8 cellular contexts compared by ENCODE assay signal in the genomic region with DNA sequence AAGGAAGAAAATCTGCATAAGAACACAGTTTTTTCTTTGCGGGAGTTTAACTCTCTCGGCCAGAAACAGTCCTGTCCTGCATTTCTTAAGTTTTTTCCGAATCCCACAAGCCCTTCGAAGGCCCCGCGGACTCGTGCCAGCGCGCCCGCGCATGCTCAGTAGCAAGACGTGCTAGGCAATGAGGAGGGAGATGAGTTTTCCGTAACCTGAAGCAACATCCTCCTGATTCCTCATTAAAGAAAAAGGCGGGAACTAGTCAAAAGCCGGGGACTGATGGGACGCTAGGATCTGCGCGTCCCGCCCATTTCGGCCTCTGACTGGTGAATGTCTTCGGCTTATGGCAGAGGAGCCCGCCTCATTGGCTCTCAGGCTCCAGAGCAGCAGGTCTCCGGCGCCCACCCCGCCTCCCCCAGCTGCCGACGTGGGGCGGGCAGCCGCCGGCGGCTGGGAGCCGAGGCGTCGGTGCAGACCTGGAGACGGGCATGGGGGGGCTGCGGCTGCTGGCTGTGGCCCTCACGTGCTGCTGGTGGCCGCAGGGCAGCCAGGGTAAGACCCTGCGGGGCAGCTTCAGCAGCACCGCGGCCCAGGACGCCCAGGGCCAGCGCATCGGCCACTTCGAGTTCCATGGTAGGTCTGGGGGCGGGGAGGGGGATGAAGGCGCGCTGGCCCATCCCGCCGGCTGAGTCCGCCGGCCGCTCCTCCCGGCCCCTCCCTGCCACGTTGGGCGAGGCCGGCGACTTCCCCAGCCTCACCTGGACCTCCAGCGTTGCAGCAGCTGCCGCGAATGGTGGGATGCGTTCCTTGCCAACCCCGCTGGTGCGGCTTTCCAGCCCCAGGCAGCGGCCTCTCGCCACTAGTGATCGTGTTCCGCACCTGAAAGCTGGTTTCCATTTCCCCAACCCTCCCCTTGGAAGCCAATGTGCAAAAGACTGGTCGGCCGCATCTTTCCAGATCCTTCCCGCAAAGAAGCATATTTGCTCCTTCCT. TPM values are rescaled to one million over a fixed set of nuclear protein-coding genes. Genes with fewer than 3 reads are reported as not detected.
DNase-seq lines count a peak whose midpoint lies in the region; ATAC-seq and TF ChIP-seq lines count a peak whose summit lies in the region.

A gene (plus strand): TSS at position 412 of the 986 bp plus-strand sequence. CDS start 71 bp downstream, at position 483.

- H3K27me3 ChIP-seq in BE2C: no peaks in the 10 kb centered on the region
- no peaks in the 10 kb centered on the region for H3K27me3 ChIP-seq in colonic mucosa

- peak within 1 kb of the TSS; percentile 90 for H3K4me3 ChIP-seq in BE2C (ENCODE audit: low read depth, low read length)
- peak within 1 kb of the TSS; percentile 75 for H3K4me3 ChIP-seq in colonic mucosa

- H3K4me1 ChIP-seq in BE2C: no peaks in the 10 kb centered on the region
- H3K4me1 ChIP-seq in colonic mucosa: no peaks in the 10 kb centered on the region

- no peak for TF ChIP-seq CTCF in BE2C (IDR thresholded peaks at IDR 0.05; ENCODE audit: low read depth, low read length)
- TF ChIP-seq CTCF in colonic mucosa (IDR thresholded peaks at IDR 0.05): no peak

- H3K36me3 ChIP-seq in BE2C (peaks cover 13% of the 10 kb centered on the region), colonic mucosa (no peaks in the 10 kb centered on the region)

- H3K9ac ChIP-seq in colonic mucosa (ENCODE audit: low read depth in 2 of 2, low read length in 2 of 2): peak within 1 kb of the TSS; percentile 67 to 77

- H3K27ac ChIP-seq in colonic mucosa: peak within 1 kb of the TSS; percentile 76

- H3K9me3 ChIP-seq in BE2C (no peaks in the 10 kb centered on the region), colonic mucosa (no peaks in the 10 kb centered on the region)

- intact Hi-C loops in colonic mucosa (cut with DNase I): no loop called here

- peak; percentile 99 for ATAC-seq in HG03439 (IDR thresholded peaks at IDR 0.05; ENCODE audit: unreplicated experiment)

- DNase-seq in BE2C (peak; percentile 97), GM19238 (ENCODE audit: insufficient read length, low spot score) (peak; percentile 89), NCI-H510A (lab: John Stamatoyannopoulos, UW) (peak; percentile 99), colonic mucosa (peak; percentile 95), kidney glomerular epithelial cell (lab: John Stamatoyannopoulos, UW) (peak; percentile 97)
- peak; percentile 88 to 90 for DNase-seq in activated CD4-positive, alpha-beta T cell treated with anti-CD3 and anti-CD28 coated beads for 4 hours
- DNase-seq in stimulated activated CD4-positive, alpha-beta T cell treated with anti-CD3 and anti-CD28 coated beads, Interleukin-15, amount 100 ng/mL, for 48 hours (ENCODE audit: low read depth in 2 of 2): peak; percentile 87 to 88

RNA-seq across cellular contexts. Expression of the gene that starts here (rescaled TPM):
- 2.4 TPM for polyA plus RNA-seq in BE2C (2012; ENCODE audit: insufficient read depth, insufficient read length, low read depth)
- total RNA-seq in colonic mucosa: 1 to 10 TPM; 3.2 to 5.9 TPM

Comparison
In these comparisons a context has a peak if more than half of its experiments do, and no peak if none do; other contexts are left out.
1. Peak in every context shown above with its lines: DNase-seq, ATAC-seq, H3K4me3 ChIP-seq and H3K27ac ChIP-seq.